23 cellular contexts compared by ENCODE assay signal in genomic region chr16:71945616-71946015, GRCh38. TPM values are rescaled to one million over a fixed set of nuclear protein-coding genes. Genes with fewer than 3 reads are reported as not detected.
"Had no signal": no experiment of that assay in that cellular context is flagged by ENCODE, and none has a peak within 500 bp of the region (broad histone marks: within the 10 kb centered on the region; RNA-seq: fewer than 3 reads in every experiment).

No MANE protein-coding gene starts in this region.

- DNase-seq: KBM-7, MM.1S, NCI-H1092 treated with DMSO at 0.1 percent for 48 hours, NCI-H1436, NCI-H187, NCI-H2029, NCI-H2081 treated with DMSO at 0.1 percent for 48 hours, NCI-H2171, NCI-H226, NCI-H446, NCI-H510A, NCI-H524 treated with DMSO at 0.1 percent for 48 hours, NCI-H69, NCI-H774, Right ventricle myocardium superior, RPMI8226, SIG-M5 had no signal

- H3K4me3 ChIP-seq: SJSA1, SK-N-MC had no signal

- H3K9me3 ChIP-seq: SJSA1 had no signal

- H3K36me3 Mint-ChIP-seq: IgD-negative memory B cell had no signal

- H3K27ac Mint-ChIP-seq: IgD-negative memory B cell had no signal

- H3K4me1 ChIP-seq: SJSA1 had no signal

- H3K36me3 ChIP-seq: SJSA1 had no signal

- FAIRE-seq: RCC 7860 had no signal

- H3K9me3 Mint-ChIP-seq: IgD-negative memory B cell had no signal

- H3K27ac ChIP-seq: HL-60, SJSA1, SK-N-MC had no signal

- H3K27me3 ChIP-seq: SJSA1 had no signal

RNA-seq across cellular contexts. Expression of gene PKD1L3, which starts 54.6 kb away (rescaled TPM):
- total RNA-seq: LHCN-M2, SJSA1 had no signal
- polyA plus RNA-seq: IgD-negative memory B cell had no signal
